22 cellular contexts compared by ENCODE assay signal in the genomic region with DNA sequence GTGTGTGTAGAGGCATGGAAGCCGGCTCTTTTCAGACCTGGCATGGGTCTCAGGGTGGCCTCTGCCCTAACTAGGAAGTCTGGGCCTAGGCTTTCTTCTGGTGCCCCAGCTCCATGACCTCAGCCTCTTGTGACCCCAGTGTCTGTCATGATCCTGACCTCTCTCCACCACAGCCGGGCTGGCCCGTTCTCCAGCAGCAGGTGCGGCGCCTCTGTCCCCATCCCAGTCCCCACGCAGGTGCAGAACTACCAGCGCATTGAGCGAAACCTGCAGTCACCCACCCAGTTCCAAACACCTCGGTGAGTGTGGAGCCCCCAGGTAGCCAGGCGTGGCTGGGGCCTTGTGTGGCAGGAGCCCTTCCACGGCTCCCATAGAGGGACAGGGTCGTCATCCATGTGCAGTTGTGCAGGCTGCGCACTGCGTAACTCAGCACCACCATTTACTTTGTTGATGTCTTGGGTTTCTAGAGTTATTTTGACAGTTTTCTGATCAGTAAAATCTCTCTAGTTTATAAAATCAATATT. TPM values are rescaled to one million over a fixed set of nuclear protein-coding genes. Genes with fewer than 3 reads are reported as not detected.
DNase-seq lines count a peak whose midpoint lies in the region; ATAC-seq and TF ChIP-seq lines count a peak whose summit lies in the region.
"Had no signal": no experiment of that assay in that cellular context is flagged by ENCODE, and none has a peak within 500 bp of the region (broad histone marks: within the 10 kb centered on the region; RNA-seq: fewer than 3 reads in every experiment).

No MANE protein-coding gene starts in this region.

- H2AFZ ChIP-seq in neuronal stem cell (ENCODE audit: low read length), result no peak overlapping the region
- H2AFZ ChIP-seq: GM23338 had no signal

- H3K36me3 ChIP-seq in neuronal stem cell (replicated peaks in 1 of 2; ENCODE audit: control insufficient read depth in 2 of 2, insufficient read depth in 2 of 2, low read length in 2 of 2), result peaks cover 50 to 84% of the 10 kb centered on the region in 2 donors

- no CpG with 5 or more reads among the region's 14 CpGs for WGBS in neuronal stem cell (ENCODE audit: extremely low coverage in 2 of 2, insufficient read length in 2 of 2, insufficient replicate concordance in 1 of 2), 2 donors

- no peaks in the 10 kb centered on the region for H3K27me3 Mint-ChIP-seq in activated naive CD4-positive, alpha-beta T cell treated with anti-CD3 and anti-CD28 coated beads, Interleukin-2, amount 10 ng/mL, durations not matched to agents 7 days and 5 days
- H3K27me3 Mint-ChIP-seq: B cell; CD4-positive, CD25-positive, alpha-beta regulatory T cell had no signal

- no peak overlapping the region for H2BK120ac ChIP-seq in neuronal stem cell (ENCODE audit: low read depth, low read length)

- no peak overlapping the region for H3K4me3 ChIP-seq in neuronal stem cell (ENCODE audit: low read length in 2 of 2)
- H3K4me3 ChIP-seq: BLaER1, GM12878, GM23338 had no signal

- H3K4ac ChIP-seq in neuronal stem cell (ENCODE audit: low read length), result no peak overlapping the region

- no peak overlapping the region for H2BK15ac ChIP-seq in neuronal stem cell (ENCODE audit: low read length)

- no peaks in the 10 kb centered on the region for H3K4me1 Mint-ChIP-seq in activated naive CD4-positive, alpha-beta T cell treated with anti-CD3 and anti-CD28 coated beads, Interleukin-2, amount 10 ng/mL, durations not matched to agents 7 days and 5 days
- no peaks in the 10 kb centered on the region for H3K4me1 Mint-ChIP-seq in stimulated activated effector memory CD8-positive, alpha-beta T cell treated with anti-CD3 and anti-CD28 coated beads, Interleukin-12 subunit alpha, Interleukin-12 subunit beta, amount 100 ng/mL, for 72 hours
- H3K4me1 Mint-ChIP-seq: B cell; CD4-positive, CD25-positive, alpha-beta regulatory T cell; GM23338 had no signal

- no peak for ATAC-seq in stimulated activated effector memory CD8-positive, alpha-beta T cell treated with anti-CD3 and anti-CD28 coated beads, Interleukin-12 subunit alpha, Interleukin-12 subunit beta, amount 100 ng/mL, for 72 hours
- ATAC-seq in GM21390 (IDR thresholded peaks at IDR 0.05; ENCODE audit: unreplicated experiment), result no peak
- ATAC-seq: CD8-positive, alpha-beta T cell; GM12878; GM23338; HCT116 had no signal

- H3K4me2 ChIP-seq in neuronal stem cell (ENCODE audit: insufficient read depth, low read length, poor library complexity, severe bottlenecking), result no peak overlapping the region
- H3K4me2 ChIP-seq: BLaER1, GM23338 had no signal

- no peak overlapping the region for H2BK12ac ChIP-seq in neuronal stem cell (ENCODE audit: low read length)

- H3K23ac ChIP-seq in neuronal stem cell (ENCODE audit: low read depth, low read length, poor library complexity), result peak overlapping the region; percentile 65

- H3K27ac ChIP-seq in RWPE1, result 0 out of 2 replicates have a peak overlapping the region, but pooled peaks have one; percentile 68
- no peak overlapping the region for H3K27ac ChIP-seq in neuronal stem cell (replicated peaks; ENCODE audit: low read length)
- H3K27ac ChIP-seq: 22Rv1, BLaER1, C4-2B had no signal

- no peaks in the 10 kb centered on the region for H3K9me3 ChIP-seq in neuronal stem cell (replicated peaks in 1 of 2; ENCODE audit: control insufficient read depth in 2 of 2, insufficient read depth in 1 of 2, low read depth in 1 of 2, low read length in 2 of 2)
- H3K9me3 ChIP-seq: BLaER1, Caco-2 had no signal

- no peak overlapping the region for H2AK5ac ChIP-seq in neuronal stem cell (ENCODE audit: low read depth, low read length)

- POLR2A ChIA-PET in RWPE1 (lab: Yijun Ruan, JAX; ENCODE audit: low non-redundant PET), result no interaction called here

- H3K9me3 Mint-ChIP-seq in activated naive CD4-positive, alpha-beta T cell treated with anti-CD3 and anti-CD28 coated beads, Interleukin-2, amount 10 ng/mL, durations not matched to agents 7 days and 5 days, result no peaks in the 10 kb centered on the region
- no peaks in the 10 kb centered on the region for H3K9me3 Mint-ChIP-seq in stimulated activated effector memory CD8-positive, alpha-beta T cell treated with anti-CD3 and anti-CD28 coated beads, Interleukin-12 subunit alpha, Interleukin-12 subunit beta, amount 100 ng/mL, for 72 hours
- H3K9me3 Mint-ChIP-seq: CD4-positive, CD25-positive, alpha-beta regulatory T cell; CD8-positive, alpha-beta T cell; GM23338; H9 had no signal

- no peak overlapping the region for H4K8ac ChIP-seq in neuronal stem cell (ENCODE audit: low read depth, low read length)

- no peaks in the 10 kb centered on the region for H3K27me3 ChIP-seq in neuronal stem cell (ENCODE audit: control insufficient read depth in 3 of 3, insufficient read depth in 3 of 3, low read depth in 1 of 3, low read length in 3 of 3)
- H3K27me3 ChIP-seq: BLaER1 had no signal

- no peak overlapping the region for H3K4me3 Mint-ChIP-seq in activated naive CD4-positive, alpha-beta T cell treated with anti-CD3 and anti-CD28 coated beads, Interleukin-2, amount 10 ng/mL, durations not matched to agents 7 days and 5 days
- H3K4me3 Mint-ChIP-seq in stimulated activated effector memory CD8-positive, alpha-beta T cell treated with anti-CD3 and anti-CD28 coated beads, Interleukin-12 subunit alpha, Interleukin-12 subunit beta, amount 100 ng/mL, for 72 hours, result no peak overlapping the region
- H3K4me3 Mint-ChIP-seq: B cell; CD4-positive, CD25-positive, alpha-beta regulatory T cell; CD8-positive, alpha-beta T cell; GM23338; H9 had no signal

- peak overlapping the region; percentile 87 for H2BK5ac ChIP-seq in neuronal stem cell (ENCODE audit: low read length)

- no peak overlapping the region for H3K9ac ChIP-seq in neuronal stem cell (ENCODE audit: low read depth, low read length, poor library complexity)
- H3K9ac ChIP-seq: BLaER1 had no signal

- H3K79me1 ChIP-seq in neuronal stem cell (ENCODE audit: low read depth, low read length), result peaks cover 8% of the 10 kb centered on the region

- peak overlapping the region; percentile 45 for H3K27ac Mint-ChIP-seq in activated naive CD4-positive, alpha-beta T cell treated with anti-CD3 and anti-CD28 coated beads, Interleukin-2, amount 10 ng/mL, durations not matched to agents 7 days and 5 days
- peak overlapping the region; percentile 23 for H3K27ac Mint-ChIP-seq in stimulated activated effector memory CD8-positive, alpha-beta T cell treated with anti-CD3 and anti-CD28 coated beads, Interleukin-12 subunit alpha, Interleukin-12 subunit beta, amount 100 ng/mL, for 72 hours
- H3K27ac Mint-ChIP-seq: B cell; CD8-positive, alpha-beta T cell; GM23338; H9 had no signal

- DNase-seq in activated naive CD4-positive, alpha-beta T cell treated with anti-CD3 and anti-CD28 coated beads, Interleukin-2, amount 10 ng/mL, durations not matched to agents 7 days and 5 days, result no peak
- no peak for DNase-seq in activated naive CD4-positive, alpha-beta T cell (lab: John Stamatoyannopoulos, UW)
- DNase-seq in RWPE1 (ENCODE audit: low spot score), result no peak
- DNase-seq in neuronal stem cell (ENCODE audit: low spot score), result no peak
- DNase-seq in stimulated activated effector memory CD8-positive, alpha-beta T cell treated with anti-CD3 and anti-CD28 coated beads, Interleukin-12 subunit alpha, Interleukin-12 subunit beta, amount 100 ng/mL, for 72 hours (ENCODE audit: low spot score in 2 of 2), result no peak
- DNase-seq in activated CD8-positive, alpha-beta memory T cell treated with anti-CD3 and anti-CD28 coated beads, Interleukin-2, amount 50 U/mL, for 4 hours, result no peak
- DNase-seq: Caco-2; CD4-positive, CD25-positive, alpha-beta regulatory T cell; CD8-positive, alpha-beta T cell; DMS153; DMS79; EL; GDM1; H9 had no signal

- CTCF ChIA-PET in activated naive CD4-positive, alpha-beta T cell treated with anti-CD3 and anti-CD28 coated beads, Interleukin-2, amount 10 ng/mL, durations not matched to agents 7 days and 5 days (lab: Charles Lee), result no interaction called here
- CTCF ChIA-PET in RWPE1 (lab: Yijun Ruan, JAX), result no interaction called here

- no peak for TF ChIP-seq CTCF in RWPE1 (conservative IDR thresholded peaks at IDR 0.05; ENCODE audit: low read depth)

- H4K91ac ChIP-seq in neuronal stem cell (ENCODE audit: low read depth, low read length, poor library complexity), result no peak overlapping the region

- peaks cover 2% of the 10 kb centered on the region for H3K36me3 Mint-ChIP-seq in activated naive CD4-positive, alpha-beta T cell treated with anti-CD3 and anti-CD28 coated beads, Interleukin-2, amount 10 ng/mL, durations not matched to agents 7 days and 5 days
- no peaks in the 10 kb centered on the region for H3K36me3 Mint-ChIP-seq in stimulated activated effector memory CD8-positive, alpha-beta T cell treated with anti-CD3 and anti-CD28 coated beads, Interleukin-12 subunit alpha, Interleukin-12 subunit beta, amount 100 ng/mL, for 72 hours
- H3K36me3 Mint-ChIP-seq: CD4-positive, CD25-positive, alpha-beta regulatory T cell had no signal

- no peak overlapping the region for H3K18ac ChIP-seq in neuronal stem cell (ENCODE audit: low read length)

- no peaks in the 10 kb centered on the region for H3K4me1 ChIP-seq in neuronal stem cell (ENCODE audit: control insufficient read depth in 2 of 2, insufficient read depth in 1 of 2, low read depth in 1 of 2, low read length in 2 of 2)
- H3K4me1 ChIP-seq: Caco-2 had no signal

- no peak overlapping the region for H3K14ac ChIP-seq in neuronal stem cell (ENCODE audit: low read length)

RNA-seq across cellular contexts. Expression of a gene that starts 14.8 kb away (rescaled TPM):
- polyA plus RNA-seq in neuronal stem cell (2013, experiment 1 of 2), result 10.3 TPM
- polyA plus RNA-seq in neuronal stem cell (2013, experiment 2 of 2), result 8.8 TPM

RNA-seq across cellular contexts. Expression of a gene that starts 19.8 kb away (rescaled TPM):
- 21.6 TPM for polyA plus RNA-seq in neuronal stem cell (2013, experiment 1 of 2)
- polyA plus RNA-seq in neuronal stem cell (2013, experiment 2 of 2), result 22.4 TPM

RNA-seq across cellular contexts. Expression of a gene that starts 35.5 kb away (rescaled TPM):
- polyA plus RNA-seq in neuronal stem cell (2013, experiment 1 of 2), result 20.4 TPM
- polyA plus RNA-seq in neuronal stem cell (2013, experiment 2 of 2), result 21.2 TPM
